In genomic region chr16:89693289-89693731, GRCh38 we compare ENCODE assay signal across 12 cellular contexts. TPM values are rescaled to one million over a fixed set of nuclear protein-coding genes. Genes with fewer than 3 reads are reported as not detected.
DNase-seq lines count a peak whose midpoint lies in the region; ATAC-seq and TF ChIP-seq lines count a peak whose summit lies in the region.
"Had no signal": no experiment of that assay in that cellular context is flagged by ENCODE, and none has a peak within 500 bp of the region (broad histone marks: within the 10 kb centered on the region; RNA-seq: fewer than 3 reads in every experiment).

No MANE protein-coding gene starts in this region.

- intact Hi-C loops in Caco-2 (cut with micrococcal nuclease; ENCODE audit: unreplicated experiment): no loop called here
- intact Hi-C loops in sigmoid colon (cut with DNase I): no loop called here
- intact Hi-C loops in sciatic nerve (cut with DNase I): no loop called here

- CTCF ChIA-PET in Caco-2 (lab: Charles Lee): no interaction called here

- DNase-seq in activated naive CD4-positive, alpha-beta T cell treated with anti-CD3 and anti-CD28 coated beads, Interleukin-2, amount 50 U/mL, for 16 hours: no peak
- DNase-seq in Caco-2 (no peak), sigmoid colon (peak; percentile 55), sciatic nerve (ENCODE audit: low spot score) (no peak), NCI-H69 (lab: John Stamatoyannopoulos, UW) (no peak)
- DNase-seq in effector memory CD8-positive, alpha-beta T cell: no peak
- DNase-seq: DMS53; IMR-90; NCI-H187; NCI-H526 treated with DMSO at 0.1 percent for 48 hours; NK-92 treated with Interleukin-12 subunit alpha and Interleukin-12 subunit beta, amount 100 ng/mL, for 24 hours had no signal

- H3K27me3 Mint-ChIP-seq in activated naive CD4-positive, alpha-beta T cell treated with anti-CD3 and anti-CD28 coated beads, Interleukin-2, amount 50 U/mL, for 24 hours: no peaks in the 10 kb centered on the region
- no peaks in the 10 kb centered on the region for H3K27me3 Mint-ChIP-seq in Caco-2 (ENCODE audit: insufficient read depth, unreplicated experiment)
- H3K27me3 Mint-ChIP-seq in effector memory CD8-positive, alpha-beta T cell: no peaks in the 10 kb centered on the region

- no TSS peak for BruUV-seq in Caco-2 (replicated peaks; lab: Mats Ljungman, UMichigan)

- no peak overlapping the region for H3K27ac ChIP-seq in sigmoid colon

- H3K36me3 ChIP-seq in Caco-2 (ENCODE audit: control insufficient read depth, insufficient read depth, low read length) (peaks cover 13% of the 10 kb centered on the region), sigmoid colon (peaks cover 6 to 63% (median 35%) of the 10 kb centered on the region in 4 donors)

- H3K9me3 Mint-ChIP-seq in activated naive CD4-positive, alpha-beta T cell treated with anti-CD3 and anti-CD28 coated beads, Interleukin-2, amount 50 U/mL, for 24 hours: no peaks in the 10 kb centered on the region
- no peaks in the 10 kb centered on the region for H3K9me3 Mint-ChIP-seq in Caco-2 (ENCODE audit: unreplicated experiment)
- no peaks in the 10 kb centered on the region for H3K9me3 Mint-ChIP-seq in effector memory CD8-positive, alpha-beta T cell

- TF ChIP-seq POLR2A in sigmoid colon (IDR thresholded peaks at IDR 0.05): no peak

- no peak for TF ChIP-seq CTCF in Caco-2 (IDR thresholded peaks at IDR 0.05; ENCODE audit: insufficient read depth in 1 of 2, low read depth in 1 of 2, low read length in 1 of 2, severe bottlenecking in 1 of 2, unreplicated experiment in 1 of 2)
- no peak for TF ChIP-seq CTCF in sigmoid colon (IDR thresholded peaks at IDR 0.05)

- POLR2A ChIA-PET in Caco-2 (lab: Charles Lee): no interaction called here

- peaks cover 4% of the 10 kb centered on the region for H3K4me1 Mint-ChIP-seq in activated naive CD4-positive, alpha-beta T cell treated with anti-CD3 and anti-CD28 coated beads, Interleukin-2, amount 50 U/mL, for 24 hours
- no peaks in the 10 kb centered on the region for H3K4me1 Mint-ChIP-seq in Caco-2 (ENCODE audit: low read depth, unreplicated experiment)
- H3K4me1 Mint-ChIP-seq in effector memory CD8-positive, alpha-beta T cell (ENCODE audit: low read depth in 2 of 2): peaks cover 0 to 24% of the 10 kb centered on the region in 2 donors

- no peak for TF ChIP-seq EP300 in sigmoid colon (IDR thresholded peaks at IDR 0.05)

- H3K27me3 ChIP-seq in Caco-2 (replicated peaks; ENCODE audit: control insufficient read depth, insufficient read depth, low read length) (no peaks in the 10 kb centered on the region), sigmoid colon (no peaks in the 10 kb centered on the region)

- H3K36me3 Mint-ChIP-seq in activated naive CD4-positive, alpha-beta T cell treated with anti-CD3 and anti-CD28 coated beads, Interleukin-2, amount 50 U/mL, for 24 hours: peaks cover 5% of the 10 kb centered on the region
- H3K36me3 Mint-ChIP-seq in Caco-2 (ENCODE audit: insufficient read depth, unreplicated experiment): peaks cover 86% of the 10 kb centered on the region
- H3K36me3 Mint-ChIP-seq in effector memory CD8-positive, alpha-beta T cell (ENCODE audit: insufficient read depth): peaks cover 62% of the 10 kb centered on the region

- H3K9me3 ChIP-seq in Caco-2 (no peaks in the 10 kb centered on the region), sigmoid colon (no peaks in the 10 kb centered on the region)

- H3K4me3 ChIP-seq in Caco-2 (ENCODE audit: low read depth, low read length) (no peak overlapping the region), sigmoid colon (no peak overlapping the region)

- peaks cover 4% of the 10 kb centered on the region for H3K4me1 ChIP-seq in Caco-2
- H3K4me1 ChIP-seq in sigmoid colon: no peaks in the 10 kb centered on the region

- WGBS in sigmoid colon, 2 donors: 92 to 93% methylated on average over 11 of the region's 11 CpGs

- no peak overlapping the region for H3K4me3 Mint-ChIP-seq in activated naive CD4-positive, alpha-beta T cell treated with anti-CD3 and anti-CD28 coated beads, Interleukin-2, amount 50 U/mL, for 24 hours
- H3K4me3 Mint-ChIP-seq in Caco-2 (ENCODE audit: unreplicated experiment): no peak overlapping the region
- H3K4me3 Mint-ChIP-seq in effector memory CD8-positive, alpha-beta T cell: no peak overlapping the region

- no peak for ATAC-seq in effector memory CD8-positive, alpha-beta T cell (replicated peaks)
- no peak for ATAC-seq in sciatic nerve

- H3K27ac Mint-ChIP-seq in activated naive CD4-positive, alpha-beta T cell treated with anti-CD3 and anti-CD28 coated beads, Interleukin-2, amount 50 U/mL, for 24 hours: peak overlapping the region; percentile 24
- peak overlapping the region; percentile 76 for H3K27ac Mint-ChIP-seq in Caco-2 (ENCODE audit: unreplicated experiment)
- H3K27ac Mint-ChIP-seq in effector memory CD8-positive, alpha-beta T cell: peak overlapping the region; percentile 22 to 35

RNA-seq across cellular contexts. Expression of gene CDK10, which starts 6.8 kb away (rescaled TPM):
- total RNA-seq in Caco-2 (2022) (135 and 140 TPM in 2 replicates), sigmoid colon (10 to 100 TPM; 17.8 to 62.3 (median 35.2) TPM), sciatic nerve (58.8 TPM)
- polyA plus RNA-seq in sigmoid colon: 10 to 100 TPM; 34.0 to 96.0 (median 36.0) TPM

RNA-seq across cellular contexts. Expression of gene SPATA2L, which starts 8.2 kb away (rescaled TPM):
- 16.4 and 18.5 TPM in 2 replicates for total RNA-seq in Caco-2 (2022)
- 10 to 100 TPM in 1 of 4 donors, 1 to 10 TPM in 3; 3.5 to 12.6 (median 6.5) TPM for total RNA-seq in sigmoid colon
- 10 to 100 TPM; 11.3 to 17.6 (median 12.6) TPM for polyA plus RNA-seq in sigmoid colon
- 10.6 TPM for total RNA-seq in sciatic nerve

RNA-seq across cellular contexts. Expression of gene VPS9D1, which starts 27.4 kb away (rescaled TPM):
- total RNA-seq in Caco-2 (2022) (6.1 and 6.3 TPM in 2 replicates), sigmoid colon (10 to 100 TPM in 1 of 4 donors, 1 to 10 TPM in 3; 3.8 to 10.5 (median 4.0) TPM), sciatic nerve (14.2 TPM)
- 10 to 100 TPM in 1 of 3 donors, 1 to 10 TPM in 2; 5.3 to 19.2 (median 8.4) TPM for polyA plus RNA-seq in sigmoid colon

RNA-seq across cellular contexts. Expression of gene ZNF276, which starts 28.0 kb away (rescaled TPM):
- total RNA-seq in Caco-2 (2022) (28.1 and 35.4 TPM in 2 replicates), sigmoid colon (10 to 100 TPM; 13.7 to 26.9 (median 18.2) TPM), sciatic nerve (39.8 TPM)
- polyA plus RNA-seq in sigmoid colon: 10 to 100 TPM in 1 of 3 donors, 1 to 10 TPM in 2; 7.2 to 32.3 (median 9.9) TPM

RNA-seq across cellular contexts. Expression of gene SPATA33, which starts 35.7 kb away (rescaled TPM):
- total RNA-seq in Caco-2 (2022) (19.7 and 29.1 TPM in 2 replicates), sigmoid colon (1 to 10 TPM; 1.4 to 7.7 (median 5.9) TPM), sciatic nerve (6.5 TPM)
- polyA plus RNA-seq in sigmoid colon: 1 to 10 TPM; 2.1 to 6.3 (median 4.2) TPM

Comparison
In these comparisons a context has a peak if more than half of its experiments do, and no peak if none do; other contexts are left out.
1. H3K27ac Mint-ChIP-seq: peak in every context shown above with its lines; median percentile 76 in Caco-2; 28 in effector memory CD8-positive, alpha-beta T cell; 24 in activated naive CD4-positive, alpha-beta T cell treated with anti-CD3 and anti-CD28 coated beads, Interleukin-2, amount 50 U/mL, for 24 hours.